Comparison of ENCODE assay signal across 16 cellular contexts in genomic region chr11:96293109-96293508, GRCh38. TPM values are rescaled to one million over a fixed set of nuclear protein-coding genes. Genes with fewer than 3 reads are reported as not detected.
A peak's percentile ranks its signal among the peaks of the same experiment; 100 is the strongest.
DNase-seq lines count a peak whose midpoint lies in the region; ATAC-seq and TF ChIP-seq lines count a peak whose summit lies in the region.
"Had no signal": no experiment of that assay in that cellular context is flagged by ENCODE, and none has a peak within 500 bp of the region (broad histone marks: within the 10 kb centered on the region; RNA-seq: fewer than 3 reads in every experiment).

No MANE protein-coding gene starts in this region.

- H3K4me3 ChIP-seq in ACC112 (ENCODE audit: low read depth, low read length) (peak overlapping the region; percentile 34), GM23248 (peak overlapping the region; percentile 51)
- H3K4me3 ChIP-seq: lung had no signal

- no peaks in the 10 kb centered on the region for H3K9me3 ChIP-seq in GM23248 (ENCODE audit: low read depth)

- no TSS peak for BruUV-seq in MCF 10A (replicated peaks; lab: Mats Ljungman, UMichigan)

- peaks cover 73% of the 10 kb centered on the region for H3K79me2 ChIP-seq in ACC112 (ENCODE audit: control insufficient read depth, insufficient read depth, low read length, unreplicated experiment)
- H3K79me2 ChIP-seq in GM23248 (ENCODE audit: insufficient read depth): peaks cover 100% of the 10 kb centered on the region

- H3K9ac ChIP-seq in GM23248: peak overlapping the region; percentile 56

- peaks cover 8% of the 10 kb centered on the region for H3K36me3 ChIP-seq in ACC112 (ENCODE audit: insufficient read depth, low read length)
- no peaks in the 10 kb centered on the region for H3K36me3 ChIP-seq in GM23248 (ENCODE audit: low read depth)

- no peak overlapping the region for H3K4me3 Mint-ChIP-seq in MCF 10A (ENCODE audit: unreplicated experiment)
- peak overlapping the region; percentile 6 for H3K4me3 Mint-ChIP-seq in osteocyte (ENCODE audit: unreplicated experiment)
- H3K4me3 Mint-ChIP-seq: dendritic cell treated with granulocyte-macrophage colony-stimulating factor and Interleukin-4, amounts not matched to agents 40 ng/mL and 50 ng/mL, for 4 days had no signal

- POLR2A ChIA-PET in MCF 10A (lab: Yijun Ruan, JAX): no interaction called here
- POLR2A ChIA-PET in GM10248 (lab: Yijun Ruan, JAX): no interaction called here

- H3K36me3 Mint-ChIP-seq in MCF 10A (ENCODE audit: insufficient read depth, unreplicated experiment) (peaks cover 7% of the 10 kb centered on the region), osteocyte (ENCODE audit: unreplicated experiment) (peaks cover 10% of the 10 kb centered on the region)

- 0 out of 2 replicates have a peak, but pooled peaks cover 4% of the 10 kb centered on the region for H4K20me1 ChIP-seq in GM23248 (ENCODE audit: insufficient read depth)

- in situ Hi-C loops in GM23248 (cut with MboI): no loop called here

- no peaks in the 10 kb centered on the region for H3K9me3 Mint-ChIP-seq in MCF 10A (ENCODE audit: unreplicated experiment)
- H3K9me3 Mint-ChIP-seq in osteocyte (ENCODE audit: unreplicated experiment): no peaks in the 10 kb centered on the region
- H3K9me3 Mint-ChIP-seq: dendritic cell treated with granulocyte-macrophage colony-stimulating factor and Interleukin-4, amounts not matched to agents 40 ng/mL and 50 ng/mL, for 4 days had no signal

- H2AFZ ChIP-seq in ACC112 (ENCODE audit: low read length, unreplicated experiment) (no peak overlapping the region), GM23248 (no peak overlapping the region)

- H3K27ac Mint-ChIP-seq in MCF 10A (ENCODE audit: low read depth, unreplicated experiment) (peak overlapping the region; percentile 32), osteocyte (ENCODE audit: unreplicated experiment) (peak overlapping the region; percentile 81)

- H3K4me1 ChIP-seq in ACC112 (ENCODE audit: control insufficient read depth, insufficient read depth, low read length, unreplicated experiment): peaks cover 46% of the 10 kb centered on the region
- H3K4me1 ChIP-seq in GM23248 (ENCODE audit: insufficient read depth): peaks cover 33% of the 10 kb centered on the region

- peak overlapping the region; percentile 78 for H3K4me2 ChIP-seq in GM23248 (ENCODE audit: unreplicated experiment)

- TF ChIP-seq CTCF in MCF 10A (IDR thresholded peaks at IDR 0.05; ENCODE audit: unreplicated experiment) (no peak), osteocyte (IDR thresholded peaks at IDR 0.05) (no peak), GM10248 (IDR thresholded peaks at IDR 0.05; ENCODE audit: control extremely low read depth, extremely low read depth, low read depth, missing control alignments) (no peak)

- CTCF ChIA-PET in MCF 10A (lab: Yijun Ruan, JAX): interaction anchor here (1.1 kb wide), 1 partner anchor 23 kb away, joined by 3 read pairs; no protein-coding TSS in a partner anchor
- CTCF ChIA-PET in GM10248 (lab: Yijun Ruan, JAX): interaction anchor here (1.9 kb wide), 1 partner anchor 12 kb away, joined by 4 read pairs; no protein-coding TSS in a partner anchor

- H3F3A ChIP-seq in GM23248 (ENCODE audit: insufficient read depth): peaks cover 18% of the 10 kb centered on the region; the same call in 1 of the 2 replicates

- H3K4me1 Mint-ChIP-seq in MCF 10A (ENCODE audit: insufficient read depth, unreplicated experiment): peaks cover 9% of the 10 kb centered on the region
- H3K4me1 Mint-ChIP-seq in osteocyte (ENCODE audit: unreplicated experiment): peaks cover 40% of the 10 kb centered on the region

- no peak for ATAC-seq in HG02885 (IDR thresholded peaks at IDR 0.05; ENCODE audit: poor library complexity, unreplicated experiment)

- no peaks in the 10 kb centered on the region for H3K27me3 Mint-ChIP-seq in MCF 10A (ENCODE audit: insufficient read depth, unreplicated experiment)
- H3K27me3 Mint-ChIP-seq in osteocyte (ENCODE audit: unreplicated experiment): no peaks in the 10 kb centered on the region
- H3K27me3 Mint-ChIP-seq: dendritic cell treated with granulocyte-macrophage colony-stimulating factor and Interleukin-4, amounts not matched to agents 40 ng/mL and 50 ng/mL, for 4 days had no signal

- no peaks in the 10 kb centered on the region for H3K9me2 ChIP-seq in GM23248 (ENCODE audit: insufficient read depth)

- no peak for DNase-seq in GM23248
- no peak for DNase-seq in MCF 10A (ENCODE audit: unreplicated experiment)
- no peak for DNase-seq in osteocyte (ENCODE audit: extremely low spot score, unreplicated experiment)
- DNase-seq in GM10248 (ENCODE audit: extremely low spot score): no peak
- DNase-seq in NCI-H446 treated with DMSO at 0.1 percent for 48 hours (lab: John Stamatoyannopoulos, UW): no peak
- DNase-seq in hypothalamus (lab: John Stamatoyannopoulos, UW): no peak
- DNase-seq: DMS53, hippocampal formation, NCI-H2029, NCI-H82, T-helper 9 cell had no signal

- intact Hi-C loops in MCF 10A (cut with micrococcal nuclease): no loop called here

- H3K27ac ChIP-seq in ACC112 (ENCODE audit: low read depth, low read length) (peak overlapping the region; percentile 53), GM23248 (peak overlapping the region; percentile 35)
- H3K27ac ChIP-seq: RWPE1 had no signal

- H3K27me3 ChIP-seq in ACC112 (ENCODE audit: insufficient read depth, low read length) (no peaks in the 10 kb centered on the region), GM23248 (replicated peaks; ENCODE audit: insufficient read depth) (no peaks in the 10 kb centered on the region)

- 67 to 70% methylated on average over 2 of the region's 2 CpGs for WGBS in GM23248 (ENCODE audit: low coverage in 1 of 2, low lambda C conversion rate in 2 of 2, missing lambda C conversion rate in 2 of 2), 2 experiments

RNA-seq across cellular contexts. Expression of gene MAML2, which starts 49.9 kb away (rescaled TPM):
- total RNA-seq in GM23248 (2014; rRNA removed; shearing (Covaris generic)): 22.1 and 23.7 TPM in 2 replicates
- 6.8 and 7.4 TPM in 2 replicates for polyA plus RNA-seq in GM23248 (2016; fragmentation: Nextera tagmentation; extraction: Ambion mirVana)
- total RNA-seq in MCF 10A (2022) (5.3 and 8.6 TPM in 2 replicates), osteocyte (28.0 and 29.3 TPM in 2 replicates)
